Comparison of ENCODE assay signal across 1 cellular context in genomic region chr21:25733859-25734653, GRCh38.
TF ChIP-seq lines count a peak whose summit lies in the region.

No MANE protein-coding gene starts in this region.

TF ChIP-seq in GM23338, 12 proteins besides CTCF, POLR2A, EP300 and RAD21 (continued from another document):
- TF ChIP-seq ZNF462 (CRISPR knock-in tag; IDR thresholded peaks at IDR 0.05): no peak
- no peak for TF ChIP-seq REST (IDR thresholded peaks at IDR 0.05; ENCODE audit: unreplicated experiment)
- TF ChIP-seq ZNF331 (CRISPR knock-in tag; IDR thresholded peaks at IDR 0.05; ENCODE audit: low read depth): no peak
- no peak for TF ChIP-seq EZH2phosphoT487 (IDR thresholded peaks at IDR 0.05; ENCODE audit: unreplicated experiment)
- TF ChIP-seq STAT1 (IDR thresholded peaks at IDR 0.05; ENCODE audit: unreplicated experiment): no peak
- no peak for TF ChIP-seq POLR2AphosphoS5 (IDR thresholded peaks at IDR 0.05; ENCODE audit: low read depth)
- no peak for TF ChIP-seq NANOG (IDR thresholded peaks at IDR 0.05; ENCODE audit: borderline replicate concordance)
- no peak for TF ChIP-seq CREB1 (CRISPR knock-in tag; IDR thresholded peaks at IDR 0.05; ENCODE audit: low read depth)
- no peak for TF ChIP-seq JUNB (IDR thresholded peaks at IDR 0.05; ENCODE audit: unreplicated experiment)
